8 cellular contexts compared by ENCODE assay signal in the genomic region with DNA sequence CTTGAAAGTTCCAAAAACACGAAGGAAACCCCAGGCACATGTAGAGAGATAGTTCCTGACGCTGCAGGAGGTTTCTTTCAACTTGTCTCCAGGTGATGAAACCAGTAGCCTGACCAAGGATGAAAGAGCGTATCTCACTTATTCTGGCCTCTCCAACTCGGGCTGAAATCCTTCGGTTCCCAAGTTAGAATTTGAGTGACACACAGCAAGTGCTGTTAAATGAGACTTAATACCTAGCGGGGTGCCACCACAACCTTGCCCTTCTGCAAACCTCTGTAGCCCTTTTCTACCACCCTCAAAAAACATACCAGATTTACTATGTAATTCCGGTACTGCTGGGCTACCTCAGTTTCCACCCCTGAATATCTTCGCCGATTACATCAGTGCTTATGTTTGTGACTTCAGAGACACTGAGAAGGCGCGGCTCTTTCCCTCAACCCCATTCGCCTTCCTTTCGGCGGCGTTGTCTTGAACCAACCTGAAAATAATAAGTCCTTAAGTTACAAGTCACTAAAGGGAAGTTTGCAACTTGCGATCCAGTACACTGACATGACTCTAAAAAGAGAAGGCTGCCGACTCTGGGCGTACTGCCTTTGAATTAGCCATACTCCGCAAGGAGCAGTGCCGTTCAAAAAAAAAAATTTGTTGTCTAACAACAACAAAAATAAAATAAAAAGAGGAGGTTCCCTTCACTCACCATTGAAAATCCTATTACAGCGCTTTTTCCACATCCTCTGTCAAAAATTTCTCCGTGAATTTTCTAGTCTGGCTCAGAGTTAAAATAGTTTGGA.
DNase-seq lines count a peak whose midpoint lies in the region; ATAC-seq and TF ChIP-seq lines count a peak whose summit lies in the region.

No MANE protein-coding gene starts in this region.

- H3K27ac Mint-ChIP-seq in natural killer cell treated with Interleukin-12 subunit alpha and Interleukin-12 subunit beta and Interleukin-15 and Interleukin-18, amount 100 ng/mL, for 72 hours: peak overlapping the region; percentile 53 to 56

- peaks cover 31 to 42% of the 10 kb centered on the region in 2 donors for H3K4me1 Mint-ChIP-seq in natural killer cell treated with Interleukin-12 subunit alpha and Interleukin-12 subunit beta and Interleukin-15 and Interleukin-18, amount 100 ng/mL, for 72 hours (ENCODE audit: low read depth in 2 of 2)

- ATAC-seq in natural killer cell treated with Interleukin-12 subunit alpha and Interleukin-12 subunit beta and Interleukin-15 and Interleukin-18, amount 100 ng/mL, for 72 hours: no peak
- ATAC-seq in HG03521 (IDR thresholded peaks at IDR 0.05; ENCODE audit: unreplicated experiment) (no peak), HG03108 (IDR thresholded peaks at IDR 0.05; ENCODE audit: unreplicated experiment) (no peak), HG02763 (IDR thresholded peaks at IDR 0.05; ENCODE audit: unreplicated experiment) (no peak)

- H3K9me3 Mint-ChIP-seq in natural killer cell treated with Interleukin-12 subunit alpha and Interleukin-12 subunit beta and Interleukin-15 and Interleukin-18, amount 100 ng/mL, for 72 hours: peaks cover 7% of the 10 kb centered on the region

- in situ Hi-C loops in astrocyte of the spinal cord (cut with HindIII; ENCODE audit: low sequenced_read_pairs): no loop called here

- H3K36me3 Mint-ChIP-seq in natural killer cell treated with Interleukin-12 subunit alpha and Interleukin-12 subunit beta and Interleukin-15 and Interleukin-18, amount 100 ng/mL, for 72 hours: peaks cover 28% of the 10 kb centered on the region

- no peak for TF ChIP-seq CTCF in astrocyte of the spinal cord (IDR thresholded peaks at IDR 0.05; ENCODE audit: low read depth, low read length)

- peak; percentile 36 for DNase-seq in NAMALWA (ENCODE audit: low spot score)
- peak; percentile 27 for DNase-seq in astrocyte of the spinal cord (ENCODE audit: low read depth, low spot score)
- DNase-seq in natural killer cell treated with Interleukin-12 subunit alpha and Interleukin-12 subunit beta and Interleukin-15 and Interleukin-18, amount 100 ng/mL, for 72 hours (ENCODE audit: low spot score): no peak
- no peak for DNase-seq in NCI-H526 treated with DMSO at 0.1 percent for 48 hours (lab: John Stamatoyannopoulos, UW)

- peaks cover 54 to 65% of the 10 kb centered on the region in 2 donors for H3K27me3 Mint-ChIP-seq in natural killer cell treated with Interleukin-12 subunit alpha and Interleukin-12 subunit beta and Interleukin-15 and Interleukin-18, amount 100 ng/mL, for 72 hours

- H3K4me3 Mint-ChIP-seq in natural killer cell treated with Interleukin-12 subunit alpha and Interleukin-12 subunit beta and Interleukin-15 and Interleukin-18, amount 100 ng/mL, for 72 hours: peak overlapping the region; percentile 66

- H3K4me3 ChIP-seq in GM08714 (ENCODE audit: low read length) (peak overlapping the region; percentile 86), astrocyte of the spinal cord (ENCODE audit: low read depth, low read length) (peak overlapping the region; percentile 41)

Comparison
In these comparisons a context has a peak if more than half of its experiments do, and no peak if none do; other contexts are left out.
1. DNase-seq: peak in NAMALWA (single experiment) and astrocyte of the spinal cord (single experiment); none in natural killer cell treated with Interleukin-12 subunit alpha and Interleukin-12 subunit beta and Interleukin-15 and Interleukin-18, amount 100 ng/mL, for 72 hours (single experiment) and NCI-H526 treated with DMSO at 0.1 percent for 48 hours (single experiment).